In genomic region chr3:189236352-189236751, GRCh38 we compare ENCODE assay signal across 18 cellular contexts.
DNase-seq lines count a peak whose midpoint lies in the region; ATAC-seq lines count a peak whose summit lies in the region.
"Had no signal": no experiment of that assay in that cellular context is flagged by ENCODE, and none has a peak within 500 bp of the region (broad histone marks: within the 10 kb centered on the region; RNA-seq: fewer than 3 reads in every experiment).

No MANE protein-coding gene starts in this region.

- H3K27me3 Mint-ChIP-seq in activated T-helper 2 cell treated with anti-CD3 and anti-CD28 coated beads, Interferon-gamma antibody, Interleukin-2, Interleukin-4, amounts not matched to agents 10 μg/mL and 5 μg/mL and 100 μg/mL, durations not matched to agents 14 hours and 24 hours and 36 hours (ENCODE audit: low read depth) = peaks cover 5% of the 10 kb centered on the region
- peaks cover 0 to 3% (median 0%) of the 10 kb centered on the region in 5 donors for H3K27me3 Mint-ChIP-seq in naive thymus-derived CD8-positive, alpha-beta T cell

- no peak overlapping the region for H3K4me3 Mint-ChIP-seq in activated T-helper 2 cell treated with anti-CD3 and anti-CD28 coated beads, Interferon-gamma antibody, Interleukin-2, Interleukin-4, amounts not matched to agents 10 μg/mL and 5 μg/mL and 100 μg/mL, durations not matched to agents 14 hours and 24 hours and 36 hours (ENCODE audit: low read depth)
- no peak overlapping the region for H3K4me3 Mint-ChIP-seq in naive thymus-derived CD8-positive, alpha-beta T cell
- H3K4me3 Mint-ChIP-seq: naive B cell had no signal

- peaks cover 16% of the 10 kb centered on the region for H3K9me3 Mint-ChIP-seq in activated T-helper 2 cell treated with anti-CD3 and anti-CD28 coated beads, Interferon-gamma antibody, Interleukin-2, Interleukin-4, amounts not matched to agents 10 μg/mL and 5 μg/mL and 100 μg/mL, durations not matched to agents 14 hours and 24 hours and 36 hours
- peaks cover 0 to 11% (median 1%) of the 10 kb centered on the region in 9 donors for H3K9me3 Mint-ChIP-seq in naive thymus-derived CD8-positive, alpha-beta T cell

- intact Hi-C loops in activated T-helper 2 cell treated with anti-CD3 and anti-CD28 coated beads, Interferon-gamma antibody, Interleukin-2, Interleukin-4, amounts not matched to agents 10 μg/mL and 5 μg/mL and 100 μg/mL, durations not matched to agents 14 hours and 24 hours and 36 hours (cut with micrococcal nuclease) = loop anchor here (1.0 to 10.0 kb wide), 10 partner anchors 52 to 1498 kb away; no protein-coding TSS in a partner anchor

- peaks cover 42% of the 10 kb centered on the region for H3K4me1 Mint-ChIP-seq in activated T-helper 2 cell treated with anti-CD3 and anti-CD28 coated beads, Interferon-gamma antibody, Interleukin-2, Interleukin-4, amounts not matched to agents 10 μg/mL and 5 μg/mL and 100 μg/mL, durations not matched to agents 14 hours and 24 hours and 36 hours (ENCODE audit: low read depth)
- peaks cover 0 to 2% (median under 1%) of the 10 kb centered on the region in 4 donors for H3K4me1 Mint-ChIP-seq in naive thymus-derived CD8-positive, alpha-beta T cell

- H3K27ac Mint-ChIP-seq in activated T-helper 2 cell treated with anti-CD3 and anti-CD28 coated beads, Interferon-gamma antibody, Interleukin-2, Interleukin-4, amounts not matched to agents 10 μg/mL and 5 μg/mL and 100 μg/mL, durations not matched to agents 14 hours and 24 hours and 36 hours = peak overlapping the region; percentile 70
- H3K27ac Mint-ChIP-seq in naive thymus-derived CD8-positive, alpha-beta T cell = no peak overlapping the region

- H3K36me3 Mint-ChIP-seq in activated T-helper 2 cell treated with anti-CD3 and anti-CD28 coated beads, Interferon-gamma antibody, Interleukin-2, Interleukin-4, amounts not matched to agents 10 μg/mL and 5 μg/mL and 100 μg/mL, durations not matched to agents 14 hours and 24 hours and 36 hours (ENCODE audit: low read depth) = no peaks in the 10 kb centered on the region
- peaks cover 0 to 2% (median 0%) of the 10 kb centered on the region in 3 donors for H3K36me3 Mint-ChIP-seq in naive thymus-derived CD8-positive, alpha-beta T cell
- H3K36me3 Mint-ChIP-seq: naive B cell had no signal

- POLR2A ChIA-PET in naive thymus-derived CD8-positive, alpha-beta T cell (lab: Charles Lee) = no interaction called here

- no peak for DNase-seq in activated T-helper 2 cell treated with anti-CD3 and anti-CD28 coated beads, Interferon-gamma antibody, Interleukin-2, Interleukin-4, amounts not matched to agents 10 μg/mL and 5 μg/mL and 100 μg/mL, durations not matched to agents 14 hours and 24 hours and 36 hours (ENCODE audit: low spot score)
- no peak for DNase-seq in caudate nucleus (lab: John Stamatoyannopoulos, UW)
- DNase-seq in SHP77 treated with DMSO at 0.1 percent for 48 hours (lab: John Stamatoyannopoulos, UW) = no peak
- DNase-seq in LoVo (ENCODE audit: low spot score) = no peak
- no peak for DNase-seq in naive thymus-derived CD8-positive, alpha-beta T cell
- DNase-seq: activated CD8-positive, alpha-beta memory T cell treated with anti-CD3 and anti-CD28 coated beads, Interleukin-2, amount 50 U/mL, for 4 hours; effector memory CD4-positive, alpha-beta T cell; gastrocnemius medialis; kidney glomerular epithelial cell; naive B cell; PC-3; sigmoid colon; T-helper 9 cell; thyroid gland had no signal

- ATAC-seq in GM18867 (IDR thresholded peaks at IDR 0.05; ENCODE audit: unreplicated experiment) = peak; percentile 50
- ATAC-seq in GM21717 (IDR thresholded peaks at IDR 0.05; ENCODE audit: unreplicated experiment) = peak; percentile 53
- peak; percentile 79 for ATAC-seq in HG03457 (IDR thresholded peaks at IDR 0.05; ENCODE audit: unreplicated experiment)
- ATAC-seq in naive thymus-derived CD8-positive, alpha-beta T cell = no peak
- ATAC-seq: gastrocnemius medialis, PC-3 had no signal

- no peak overlapping the region for H3K27ac ChIP-seq in caudate nucleus (ENCODE audit: low read depth, low read length)
- H3K27ac ChIP-seq: gastrocnemius medialis, KMS-11, sigmoid colon, thyroid gland had no signal

Comparison
In these comparisons a context has a peak if more than half of its experiments do, and no peak if none do; other contexts are left out.
1. ATAC-seq: peak in GM18867 (single experiment), GM21717 (single experiment) and HG03457 (single experiment); none in naive thymus-derived CD8-positive, alpha-beta T cell (0 of 2).